Comparison of ENCODE assay signal across 9 cellular contexts in the genomic region with DNA sequence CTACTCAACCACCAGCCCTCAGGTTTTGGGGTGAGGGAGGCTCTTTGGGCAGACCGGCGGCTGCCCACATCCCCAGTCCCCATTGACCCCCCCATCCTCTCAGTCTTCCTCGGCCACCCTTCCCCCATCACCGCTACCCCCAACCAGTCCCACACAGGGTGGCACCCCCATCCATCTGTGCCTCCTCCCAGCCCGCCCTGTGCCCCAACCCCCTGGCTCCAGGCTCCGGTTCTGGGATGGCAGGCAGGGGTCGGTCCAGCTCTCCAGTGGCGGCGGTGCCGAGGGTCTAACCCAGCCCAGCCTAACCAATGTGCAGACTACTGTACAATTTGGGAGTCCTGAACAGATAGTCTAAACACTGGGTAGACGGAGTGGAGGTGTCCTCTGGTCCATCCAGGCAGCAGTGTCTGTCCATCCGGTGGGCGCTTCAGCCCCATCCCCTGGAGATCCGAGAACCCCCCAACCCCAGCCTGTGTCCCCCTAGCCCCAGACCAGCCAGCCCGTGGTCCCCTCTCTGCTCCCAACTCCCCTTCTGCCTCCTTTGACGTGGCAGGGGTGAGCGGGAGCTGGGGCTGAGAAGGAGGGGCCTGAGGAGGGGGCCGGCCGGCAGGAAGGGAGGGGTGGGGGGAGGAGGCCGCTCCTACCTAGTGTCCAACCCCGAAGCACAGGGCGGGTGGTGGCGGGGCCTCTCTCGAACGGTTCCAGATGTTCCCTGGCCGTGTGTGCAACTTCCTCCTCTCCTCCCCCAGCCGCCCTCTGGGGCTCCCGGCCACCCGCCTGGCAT. TPM values are rescaled to one million over a fixed set of nuclear protein-coding genes. Genes with fewer than 3 reads are reported as not detected.
DNase-seq lines count a peak whose midpoint lies in the region; ATAC-seq and TF ChIP-seq lines count a peak whose summit lies in the region.
"Had no signal": no experiment of that assay in that cellular context is flagged by ENCODE, and none has a peak within 500 bp of the region (broad histone marks: within the 10 kb centered on the region; RNA-seq: fewer than 3 reads in every experiment).

No MANE protein-coding gene starts in this region.

- H3K27me3 ChIP-seq in uterus, result no peaks in the 10 kb centered on the region

- peak overlapping the region; percentile 43 to 49 for H3K4me3 ChIP-seq in cardiac fibroblast (replicated peaks in 1 of 2; ENCODE audit: low read depth in 2 of 2, low read length in 2 of 2)
- H3K4me3 ChIP-seq in uterus, result peak overlapping the region; percentile 30 to 34

- H3K27ac ChIP-seq in uterus, result peak overlapping the region; percentile 85
- H3K27ac ChIP-seq: 22Rv1 had no signal

- no peak for TF ChIP-seq CTCF in cardiac fibroblast (IDR thresholded peaks at IDR 0.05; ENCODE audit: low read depth, low read length)
- TF ChIP-seq CTCF in uterus (IDR thresholded peaks at IDR 0.05), result no peak

- peak in 1 of 2 donors; percentile 55 for TF ChIP-seq POLR2A in uterus (IDR thresholded peaks at IDR 0.05)

- peak; percentile 43 for DNase-seq in DMS 273 (lab: John Stamatoyannopoulos, UW; ENCODE audit: unreplicated experiment)
- DNase-seq in DMS 273 treated with DMSO at 0.1 percent for 48 hours (lab: John Stamatoyannopoulos, UW), result no peak
- peak; percentile 80 to 92 for DNase-seq in cardiac fibroblast (ENCODE audit: low read depth in 2 of 2)
- DNase-seq in lung microvascular endothelial cell (ENCODE audit: low read depth in 2 of 2), result peak; percentile 11 to 30
- DNase-seq in uterus, result peak; percentile 86 to 87
- no peak for DNase-seq in HPDE6-E6E7 (ENCODE audit: extremely low spot score)

- intact Hi-C loops in uterus (cut with DNase I; ENCODE audit: low total_unique reads), result no loop called here

- no peaks in the 10 kb centered on the region for H3K36me3 ChIP-seq in uterus

- no peaks in the 10 kb centered on the region for H3K9me3 ChIP-seq in uterus

- no peaks in the 10 kb centered on the region for H3K4me1 ChIP-seq in uterus

- ATAC-seq in HG03280 (IDR thresholded peaks at IDR 0.05; ENCODE audit: unreplicated experiment) (no peak), HG03460 (IDR thresholded peaks at IDR 0.05; ENCODE audit: unreplicated experiment) (no peak)

RNA-seq across cellular contexts. Expression of gene GOLGA2, which starts 31.2 kb away (rescaled TPM):
- 32.9 and 49.6 TPM in 2 replicates for total RNA-seq in lung microvascular endothelial cell
- total RNA-seq in uterus, result 100 to 1,000 TPM in 2 of 4 donors, 10 to 100 TPM in 2; 18.4 to 174 (median 89.9) TPM

RNA-seq across cellular contexts. Expression of gene SWI5, which starts 31.4 kb away (rescaled TPM):
- 17.5 and 19.6 TPM in 2 replicates for total RNA-seq in lung microvascular endothelial cell
- total RNA-seq in uterus, result 10 to 100 TPM; 10.3 to 86.1 (median 19.3) TPM

RNA-seq across cellular contexts. Expression of gene DNM1, which starts 41.5 kb away (rescaled TPM):
- 0.40 and 0.44 TPM in 2 replicates for total RNA-seq in lung microvascular endothelial cell
- total RNA-seq in uterus, result 10 to 100 TPM in 3 of 4 donors, 1 to 10 TPM in 1; 5.0 to 71.5 (median 31.0) TPM

RNA-seq across cellular contexts. Expression of gene CIZ1, which starts 53.3 kb away (rescaled TPM):
- 9.4 and 12.3 TPM in 2 replicates for total RNA-seq in lung microvascular endothelial cell
- total RNA-seq in uterus, result 100 to 1,000 TPM in 1 of 4 donors, 10 to 100 TPM in 3; 31.3 to 151 (median 52.6) TPM

Comparison
In these comparisons a context has a peak if more than half of its experiments do, and no peak if none do; other contexts are left out.
1. DNase-seq: peak in DMS 273 (single experiment), cardiac fibroblast (2 of 2), lung microvascular endothelial cell (2 of 2) and uterus (2 of 2); none in DMS 273 treated with DMSO at 0.1 percent for 48 hours (single experiment) and HPDE6-E6E7 (single experiment).